Comparison of ENCODE assay signal across 25 cellular contexts in genomic region chr4:6299875-6300274, GRCh38.
"Had no signal": no experiment of that assay in that cellular context is flagged by ENCODE, and none has a peak within 500 bp of the region (broad histone marks: within the 10 kb centered on the region; RNA-seq: fewer than 3 reads in every experiment).

No MANE protein-coding gene starts in this region.

- H3K27ac ChIP-seq: colonic mucosa, coronary artery, epithelial cell of prostate, esophagus muscularis mucosa, foreskin keratinocyte, gastrocnemius medialis, gastroesophageal sphincter, heart left ventricle, heart right ventricle had no signal

- H3K36me3 ChIP-seq: colonic mucosa had no signal

- H3K27me3 ChIP-seq: colonic mucosa, dorsolateral prefrontal cortex, esophagus muscularis mucosa, esophagus squamous epithelium, foreskin keratinocyte, gastrocnemius medialis, gastroesophageal sphincter, heart left ventricle, heart right ventricle had no signal

- H3K4me1 ChIP-seq: colonic mucosa, foreskin keratinocyte, gastrocnemius medialis, heart left ventricle, heart right ventricle had no signal

- H3K27me3 Mint-ChIP-seq: dendritic cell treated with granulocyte-macrophage colony-stimulating factor and Interleukin-4, amounts not matched to agents 40 ng/mL and 50 ng/mL, for 4 days; effector memory CD8-positive, alpha-beta T cell had no signal

- H3K27ac Mint-ChIP-seq: dendritic cell treated with granulocyte-macrophage colony-stimulating factor and Interleukin-4, amounts not matched to agents 40 ng/mL and 50 ng/mL, for 4 days; effector memory CD8-positive, alpha-beta T cell had no signal

- H3K4me3 Mint-ChIP-seq: dendritic cell treated with granulocyte-macrophage colony-stimulating factor and Interleukin-4, amounts not matched to agents 40 ng/mL and 50 ng/mL, for 4 days; effector memory CD8-positive, alpha-beta T cell; endodermal cell had no signal

- H3K9me3 ChIP-seq: colonic mucosa, esophagus muscularis mucosa, esophagus squamous epithelium, gastrocnemius medialis, gastroesophageal sphincter, heart left ventricle, heart right ventricle had no signal

- ATAC-seq: effector memory CD8-positive, alpha-beta T cell; esophagus mucosa; foreskin keratinocyte; gastrocnemius medialis; gastroesophageal sphincter; heart left ventricle; heart right ventricle had no signal

- DNase-seq: colonic mucosa; cortex of kidney; dermis blood vessel endothelial cell; dorsolateral prefrontal cortex; effector CD4-positive, alpha-beta T cell; effector CD8-positive, alpha-beta T cell; effector memory CD4-positive, alpha-beta T cell; effector memory CD8-positive, alpha-beta T cell; endodermal cell; erythroblast; esophagus squamous epithelium; foreskin fibroblast; foreskin keratinocyte; foreskin melanocyte; gastrocnemius medialis; glutamatergic neuron; head of caudate nucleus; heart right ventricle had no signal

- H3K4me3 ChIP-seq: colonic mucosa, coronary artery, dorsolateral prefrontal cortex, esophagus muscularis mucosa, esophagus squamous epithelium, gastrocnemius medialis, gastroesophageal sphincter, heart left ventricle, heart right ventricle had no signal

- H3K4me1 Mint-ChIP-seq: endodermal cell had no signal

- H3K9me3 Mint-ChIP-seq: dendritic cell treated with granulocyte-macrophage colony-stimulating factor and Interleukin-4, amounts not matched to agents 40 ng/mL and 50 ng/mL, for 4 days; effector memory CD8-positive, alpha-beta T cell; endodermal cell had no signal
